Comparison of ENCODE assay signal across 9 cellular contexts in genomic region chr19:17579523-17580244, GRCh38. TPM values are rescaled to one million over a fixed set of nuclear protein-coding genes. Genes with fewer than 3 reads are reported as not detected.
DNase-seq lines count a peak whose midpoint lies in the region; ATAC-seq and TF ChIP-seq lines count a peak whose summit lies in the region.
"Had no signal": no experiment of that assay in that cellular context is flagged by ENCODE, and none has a peak within 500 bp of the region (broad histone marks: within the 10 kb centered on the region; RNA-seq: fewer than 3 reads in every experiment).

No MANE protein-coding gene starts in this region.

- H3K9me3 Mint-ChIP-seq in H9, result no peaks in the 10 kb centered on the region; a peak in 1 of 5 replicates
- H3K9me3 Mint-ChIP-seq in dendritic cell treated with granulocyte-macrophage colony-stimulating factor and Interleukin-4, amounts not matched to agents 40 ng/mL and 50 ng/mL, for 4 days, result no peaks in the 10 kb centered on the region
- no peaks in the 10 kb centered on the region for H3K9me3 Mint-ChIP-seq in activated T-helper 1 cell treated with anti-CD3 and anti-CD28 coated beads, Interleukin-12 subunit alpha, Interleukin-12 subunit beta, Interleukin-2, Interleukin-4 antibody, amounts not matched to agents 30 ng/mL and 10 ng/mL and 1 ng/mL, durations not matched to agents 14 hours and 24 hours and 36 hours

- H4K8ac ChIP-seq in H9 (replicated peaks; ENCODE audit: insufficient read length, low read depth, low read length) (no peak overlapping the region), mesenchymal stem cell (ENCODE audit: low read length) (no peak overlapping the region)

- H3K36me3 ChIP-seq in mesenchymal stem cell (ENCODE audit: control insufficient read depth in 1 of 2, insufficient read depth in 2 of 2, low read depth in 1 of 2, low read length in 2 of 2), result peaks cover 67 to 79% of the 10 kb centered on the region in 2 experiments

- no peaks in the 10 kb centered on the region for H4K20me1 ChIP-seq in H9 (ENCODE audit: control insufficient read depth, insufficient read depth, insufficient read length)

- H3K4me2 ChIP-seq in H9 (ENCODE audit: insufficient read depth, insufficient read length, low read length), result peak overlapping the region; percentile 27
- no peak overlapping the region for H3K4me2 ChIP-seq in mesenchymal stem cell (ENCODE audit: low read length, poor library complexity, severe bottlenecking)
- H3K4me2 ChIP-seq: KMS-11 had no signal

- peaks cover 20 to 33% of the 10 kb centered on the region in 2 experiments for H3K4me1 Mint-ChIP-seq in H9
- H3K4me1 Mint-ChIP-seq in dendritic cell treated with granulocyte-macrophage colony-stimulating factor and Interleukin-4, amounts not matched to agents 40 ng/mL and 50 ng/mL, for 4 days (ENCODE audit: low read depth), result peaks cover 66% of the 10 kb centered on the region
- H3K4me1 Mint-ChIP-seq in activated T-helper 1 cell treated with anti-CD3 and anti-CD28 coated beads, Interleukin-12 subunit alpha, Interleukin-12 subunit beta, Interleukin-2, Interleukin-4 antibody, amounts not matched to agents 30 ng/mL and 10 ng/mL and 1 ng/mL, durations not matched to agents 14 hours and 24 hours and 36 hours (ENCODE audit: low read depth), result peaks cover 8% of the 10 kb centered on the region

- no peak overlapping the region for H3T11ph ChIP-seq in H9 (ENCODE audit: low read length)

- peak; percentile 97 for DNase-seq in COLO829 (ENCODE audit: low spot score)
- DNase-seq in H9, result peak; percentile 98
- DNase-seq in RPMI7951 (ENCODE audit: low read depth), result peak; percentile 45
- DNase-seq in mesenchymal stem cell, result peak; percentile 48
- no peak for DNase-seq in activated T-helper 1 cell treated with anti-CD3 and anti-CD28 coated beads, Interleukin-12 subunit alpha, Interleukin-12 subunit beta, Interleukin-2, Interleukin-4 antibody, amounts not matched to agents 30 ng/mL and 10 ng/mL and 1 ng/mL, durations not matched to agents 14 hours and 24 hours and 36 hours (ENCODE audit: low spot score)

- H4K5ac ChIP-seq in H9 (ENCODE audit: insufficient read length, low read depth, low read length), result no peak overlapping the region

- H3K9ac ChIP-seq in H9 (ENCODE audit: extremely low read depth, insufficient read length, low read length) (no peak overlapping the region), mesenchymal stem cell (ENCODE audit: low read length) (no peak overlapping the region)
- H3K9ac ChIP-seq: KMS-11 had no signal

- H3K27ac Mint-ChIP-seq in H9, result peak overlapping the region; percentile 85 to 99 (median 88); a peak in 5 of 7 replicates
- H3K27ac Mint-ChIP-seq in dendritic cell treated with granulocyte-macrophage colony-stimulating factor and Interleukin-4, amounts not matched to agents 40 ng/mL and 50 ng/mL, for 4 days, result peak overlapping the region; percentile 59
- no peak overlapping the region for H3K27ac Mint-ChIP-seq in activated T-helper 1 cell treated with anti-CD3 and anti-CD28 coated beads, Interleukin-12 subunit alpha, Interleukin-12 subunit beta, Interleukin-2, Interleukin-4 antibody, amounts not matched to agents 30 ng/mL and 10 ng/mL and 1 ng/mL, durations not matched to agents 14 hours and 24 hours and 36 hours

- H3K27me3 Mint-ChIP-seq in H9 (ENCODE audit: low read depth), result no peaks in the 10 kb centered on the region
- no peaks in the 10 kb centered on the region for H3K27me3 Mint-ChIP-seq in dendritic cell treated with granulocyte-macrophage colony-stimulating factor and Interleukin-4, amounts not matched to agents 40 ng/mL and 50 ng/mL, for 4 days
- no peaks in the 10 kb centered on the region for H3K27me3 Mint-ChIP-seq in activated T-helper 1 cell treated with anti-CD3 and anti-CD28 coated beads, Interleukin-12 subunit alpha, Interleukin-12 subunit beta, Interleukin-2, Interleukin-4 antibody, amounts not matched to agents 30 ng/mL and 10 ng/mL and 1 ng/mL, durations not matched to agents 14 hours and 24 hours and 36 hours (ENCODE audit: insufficient read depth)

- H3K27me3 ChIP-seq in H9 (ENCODE audit: insufficient read depth, low read length) (no peaks in the 10 kb centered on the region), mesenchymal stem cell (ENCODE audit: control insufficient read depth in 1 of 2, insufficient read depth in 1 of 2, low read length in 2 of 2) (no peaks in the 10 kb centered on the region)

- H3K14ac ChIP-seq in H9 (ENCODE audit: insufficient read depth, low read length) (no peak overlapping the region), mesenchymal stem cell (ENCODE audit: low read length in 2 of 2) (no peak overlapping the region)

- no peaks in the 10 kb centered on the region; the same call in 1 of the 2 replicates for H3K4me1 ChIP-seq in H9 (ENCODE audit: insufficient read depth, low read length)
- peaks cover 4% of the 10 kb centered on the region for H3K4me1 ChIP-seq in mesenchymal stem cell (ENCODE audit: control insufficient read depth, insufficient read depth, low read depth, low read length)

- H2AK5ac ChIP-seq in H9 (ENCODE audit: insufficient read length, low read length), result no peak overlapping the region
- H2AK5ac ChIP-seq in mesenchymal stem cell (ENCODE audit: low read length, severe bottlenecking), result no peak overlapping the region

- H2BK15ac ChIP-seq in H9 (ENCODE audit: low read depth, low read length) (no peak overlapping the region), mesenchymal stem cell (ENCODE audit: low read depth, poor library complexity, severe bottlenecking) (no peak overlapping the region)

- H2BK120ac ChIP-seq in H9 (ENCODE audit: low read depth, low read length, poor library complexity, severe bottlenecking) (no peak overlapping the region), mesenchymal stem cell (ENCODE audit: low read depth, low read length) (no peak overlapping the region)

- ATAC-seq in GM19463 (IDR thresholded peaks at IDR 0.05; ENCODE audit: unreplicated experiment), result no peak
- ATAC-seq in HG03095 (IDR thresholded peaks at IDR 0.05; ENCODE audit: unreplicated experiment), result no peak

- H3K18ac ChIP-seq in H9 (ENCODE audit: insufficient read length, low read depth, low read length), result no peak overlapping the region
- no peak overlapping the region for H3K18ac ChIP-seq in mesenchymal stem cell (ENCODE audit: low read depth in 1 of 2, low read length in 2 of 2)

- peaks cover 3% of the 10 kb centered on the region for H3K23me2 ChIP-seq in H9 (ENCODE audit: insufficient read length, low read depth, low read length, poor library complexity, severe bottlenecking)

- no peak overlapping the region for H3K27ac ChIP-seq in H9 (ENCODE audit: insufficient read length, low read depth, low read length)
- H3K27ac ChIP-seq in mesenchymal stem cell (ENCODE audit: low read length, poor library complexity, severe bottlenecking), result no peak overlapping the region
- H3K27ac ChIP-seq: KMS-11 had no signal

- no peak overlapping the region for H3K23ac ChIP-seq in H9 (ENCODE audit: insufficient read length, low read depth, low read length)
- H3K23ac ChIP-seq in mesenchymal stem cell (ENCODE audit: low read length in 2 of 2), result no peak overlapping the region

- intact Hi-C loops in dendritic cell treated with granulocyte-macrophage colony-stimulating factor and Interleukin-4, amounts not matched to agents 40 ng/mL and 50 ng/mL, for 4 days (cut with micrococcal nuclease), result no loop called here
- intact Hi-C loops in activated T-helper 1 cell treated with anti-CD3 and anti-CD28 coated beads, Interleukin-12 subunit alpha, Interleukin-12 subunit beta, Interleukin-2, Interleukin-4 antibody, amounts not matched to agents 30 ng/mL and 10 ng/mL and 1 ng/mL, durations not matched to agents 14 hours and 24 hours and 36 hours (cut with micrococcal nuclease), result no loop called here

- no peaks in the 10 kb centered on the region for H3K9me3 ChIP-seq in H9 (ENCODE audit: control insufficient read depth, low read depth, low read length)
- H3K9me3 ChIP-seq in mesenchymal stem cell (ENCODE audit: control insufficient read depth, low read length), result no peaks in the 10 kb centered on the region

- H2BK12ac ChIP-seq in H9 (ENCODE audit: insufficient read length, low read depth, low read length) (no peak overlapping the region), mesenchymal stem cell (ENCODE audit: low read length in 2 of 2) (no peak overlapping the region)

- H3K36me3 Mint-ChIP-seq in H9 (ENCODE audit: insufficient read depth in 1 of 3, low read depth in 3 of 3), result peaks cover 17 to 40% (median 35%) of the 10 kb centered on the region in 3 experiments
- H3K36me3 Mint-ChIP-seq in dendritic cell treated with granulocyte-macrophage colony-stimulating factor and Interleukin-4, amounts not matched to agents 40 ng/mL and 50 ng/mL, for 4 days (ENCODE audit: low read depth), result peaks cover 92% of the 10 kb centered on the region
- H3K36me3 Mint-ChIP-seq in activated T-helper 1 cell treated with anti-CD3 and anti-CD28 coated beads, Interleukin-12 subunit alpha, Interleukin-12 subunit beta, Interleukin-2, Interleukin-4 antibody, amounts not matched to agents 30 ng/mL and 10 ng/mL and 1 ng/mL, durations not matched to agents 14 hours and 24 hours and 36 hours (ENCODE audit: low read depth), result peaks cover 37% of the 10 kb centered on the region

- no peak for TF ChIP-seq CTCF in H9 (conservative IDR thresholded peaks at IDR 0.05)

- no peaks in the 10 kb centered on the region for H3K79me2 ChIP-seq in H9 (ENCODE audit: insufficient read depth, low read length)

- H2BK5ac ChIP-seq in H9 (ENCODE audit: insufficient read length, low read length) (no peak overlapping the region), mesenchymal stem cell (ENCODE audit: low read depth, low read length, poor library complexity, severe bottlenecking) (no peak overlapping the region)

- no peak overlapping the region for H4K91ac ChIP-seq in H9 (ENCODE audit: insufficient read length, low read depth, low read length)
- H4K91ac ChIP-seq in mesenchymal stem cell (ENCODE audit: low read length), result no peak overlapping the region

- H2BK20ac ChIP-seq in H9 (ENCODE audit: low read depth, low read length, poor library complexity, severe bottlenecking), result no peak overlapping the region

- no peak overlapping the region for H3K56ac ChIP-seq in H9 (ENCODE audit: insufficient read length, low read depth, low read length)

- H3K4ac ChIP-seq in H9 (ENCODE audit: low read depth, low read length), result no peak overlapping the region
- no peak overlapping the region for H3K4ac ChIP-seq in mesenchymal stem cell (ENCODE audit: low read depth in 1 of 2, low read length in 2 of 2)

- H2AFZ ChIP-seq in H9 (ENCODE audit: low read length) (no peak overlapping the region), mesenchymal stem cell (ENCODE audit: low read depth, low read length) (no peak overlapping the region)

- WGBS in H9 (ENCODE audit: extremely low coverage, insufficient read length, low lambda C conversion rate), result no CpG with 5 or more reads among the region's 20 CpGs
- WGBS in mesenchymal stem cell, result 77% methylated on average over 18 of the region's 20 CpGs

- peak overlapping the region; percentile 41 to 76 for H3K4me3 Mint-ChIP-seq in H9
- H3K4me3 Mint-ChIP-seq in dendritic cell treated with granulocyte-macrophage colony-stimulating factor and Interleukin-4, amounts not matched to agents 40 ng/mL and 50 ng/mL, for 4 days, result no peak overlapping the region
- no peak overlapping the region for H3K4me3 Mint-ChIP-seq in activated T-helper 1 cell treated with anti-CD3 and anti-CD28 coated beads, Interleukin-12 subunit alpha, Interleukin-12 subunit beta, Interleukin-2, Interleukin-4 antibody, amounts not matched to agents 30 ng/mL and 10 ng/mL and 1 ng/mL, durations not matched to agents 14 hours and 24 hours and 36 hours

- no peaks in the 10 kb centered on the region for H3K79me1 ChIP-seq in H9 (ENCODE audit: insufficient read depth, low read depth, low read length, poor library complexity, severe bottlenecking)
- peaks cover 15% of the 10 kb centered on the region for H3K79me1 ChIP-seq in mesenchymal stem cell (replicated peaks; ENCODE audit: low read length, poor library complexity, severe bottlenecking)

- H3K4me3 ChIP-seq in mesenchymal stem cell (ENCODE audit: insufficient read depth in 1 of 2, low read depth in 1 of 2, low read length in 2 of 2), result no peak overlapping the region

RNA-seq across cellular contexts. Expression of gene COLGALT1, which starts 24.2 kb away (rescaled TPM):
- total RNA-seq in H9 (2021), result 45.3 and 48.5 TPM in 2 replicates
- 90.8 and 101 TPM in 2 replicates for total RNA-seq in RPMI7951 (2014; rRNA removed; shearing (Covaris generic))
- polyA plus RNA-seq in mesenchymal stem cell (2013, experiment 1 of 2), result 163 TPM
- 171 TPM for polyA plus RNA-seq in mesenchymal stem cell (2013, experiment 2 of 2)
- 115 and 117 TPM in 2 replicates for total RNA-seq in activated T-helper 1 cell treated with anti-CD3 and anti-CD28 coated beads, Interleukin-12 subunit alpha, Interleukin-12 subunit beta, Interleukin-2, Interleukin-4 antibody, amounts not matched to agents 30 ng/mL and 10 ng/mL and 1 ng/mL, durations not matched to agents 14 hours and 24 hours and 36 hours

Comparison
In these comparisons a context has a peak if more than half of its experiments do, and no peak if none do; other contexts are left out.
1. H3K4me3 Mint-ChIP-seq: peak in H9 (2 of 2); none in dendritic cell treated with granulocyte-macrophage colony-stimulating factor and Interleukin-4, amounts not matched to agents 40 ng/mL and 50 ng/mL, for 4 days (single experiment) and activated T-helper 1 cell treated with anti-CD3 and anti-CD28 coated beads, Interleukin-12 subunit alpha, Interleukin-12 subunit beta, Interleukin-2, Interleukin-4 antibody, amounts not matched to agents 30 ng/mL and 10 ng/mL and 1 ng/mL, durations not matched to agents 14 hours and 24 hours and 36 hours (single experiment).